In the genomic region with DNA sequence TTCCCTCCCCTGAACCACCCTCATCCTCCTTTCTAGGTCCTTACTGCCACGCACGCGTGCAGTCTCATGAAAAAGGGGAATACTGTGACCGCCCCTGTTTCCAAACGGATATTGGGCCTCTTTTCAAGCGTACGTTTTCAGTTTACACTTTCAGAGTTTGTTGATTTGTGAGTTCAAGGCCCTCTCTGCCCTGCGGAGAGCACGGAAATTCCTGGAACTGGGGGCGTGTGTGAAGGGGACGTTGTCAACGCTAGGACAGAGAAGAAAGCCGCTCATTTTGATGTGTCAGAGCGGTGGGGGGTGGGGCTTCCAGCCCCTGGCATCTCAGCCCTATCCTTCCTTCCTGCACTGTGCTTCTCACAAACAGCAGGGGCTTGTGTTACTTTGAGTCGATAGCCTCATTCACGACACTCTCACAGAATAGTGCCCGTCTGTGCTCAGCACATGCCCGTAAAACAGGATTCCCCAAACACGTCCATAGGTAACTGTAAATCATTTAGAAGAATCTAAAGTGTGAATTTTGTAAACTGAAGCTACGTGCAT, we compare ENCODE assay signal across 1 cellular context.
A peak's percentile ranks its signal among the peaks of the same experiment; 100 is the strongest.
TF ChIP-seq lines count a peak whose summit lies in the region.

No MANE protein-coding gene starts in this region.

TF ChIP-seq in HepG2, 621 proteins besides CTCF, POLR2A, EP300 and RAD21 (continued from another document):
- TF ChIP-seq HDAC1 (CRISPR knock-in tag; IDR thresholded peaks at IDR 0.05) (peak; percentile 95), ZHX2 (IDR thresholded peaks at IDR 0.05; ENCODE audit: low read depth) (peak; percentile 73; the same call in 1 of the 2 replicates), ZHX2 (CRISPR knock-in tag; IDR thresholded peaks at IDR 0.05; ENCODE audit: borderline replicate concordance) (no peak), NFATC3 (CRISPR knock-in tag; IDR thresholded peaks at IDR 0.05) (no peak), ZNF598 (CRISPR knock-in tag; IDR thresholded peaks at IDR 0.05; ENCODE audit: borderline replicate concordance) (no peak), ZNF629 (CRISPR knock-in tag; conservative IDR thresholded peaks at IDR 0.05) (0 out of 2 replicates have a peak, but pooled peaks have one; percentile 8), MYC (CRISPR knock-in tag; IDR thresholded peaks at IDR 0.05; ENCODE audit: borderline replicate concordance) (peak; percentile 81), ELF3 (CRISPR knock-in tag; IDR thresholded peaks at IDR 0.05) (peak; percentile 90), ERF (CRISPR knock-in tag; IDR thresholded peaks at IDR 0.05) (peak; percentile 82), AHR (CRISPR knock-in tag; IDR thresholded peaks at IDR 0.05) (peak; percentile 92), NR2F6 (IDR thresholded peaks at IDR 0.05) (peak; percentile 91), NR2F6 (CRISPR knock-in tag; IDR thresholded peaks at IDR 0.05) (peak; percentile 92), PRMT3 (CRISPR knock-in tag; IDR thresholded peaks at IDR 0.05; ENCODE audit: borderline replicate concordance, low read depth) (no peak), ZNF292 (CRISPR knock-in tag; IDR thresholded peaks at IDR 0.05; ENCODE audit: borderline replicate concordance, low read depth) (no peak; the same call in 1 of the 2 replicates), BRD4 (CRISPR knock-in tag; IDR thresholded peaks at IDR 0.05) (peak; percentile 90), ZNF777 (CRISPR knock-in tag; IDR thresholded peaks at IDR 0.05) (no peak), RARA (CRISPR knock-in tag; IDR thresholded peaks at IDR 0.05) (peak; percentile 99), NFYC (CRISPR knock-in tag; IDR thresholded peaks at IDR 0.05) (peak; percentile 44; the same call in 1 of the 2 replicates), STAT5B (CRISPR knock-in tag; IDR thresholded peaks at IDR 0.05) (no peak), ZMAT3 (CRISPR knock-in tag; conservative IDR thresholded peaks at IDR 0.05) (0 out of 2 replicates have a peak, but pooled peaks have one; percentile 26), HIVEP1 (CRISPR knock-in tag; IDR thresholded peaks at IDR 0.05) (peak; percentile 71; the same call in 1 of the 2 replicates), MEIS1 (CRISPR knock-in tag; IDR thresholded peaks at IDR 0.05; ENCODE audit: borderline replicate concordance) (peak; percentile 71; the same call in 1 of the 2 replicates), NR1H2 (CRISPR knock-in tag; IDR thresholded peaks at IDR 0.05; ENCODE audit: borderline replicate concordance, low read depth) (no peak; the same call in 1 of the 2 replicates), PAXIP1 (CRISPR knock-in tag; conservative IDR thresholded peaks at IDR 0.05) (peak; percentile 96), ZNF614 (CRISPR knock-in tag; IDR thresholded peaks at IDR 0.05; ENCODE audit: borderline replicate concordance) (peak; percentile 78; the same call in 1 of the 2 replicates), ARNTL (CRISPR knock-in tag; IDR thresholded peaks at IDR 0.05) (peak; percentile 92)
- TF ChIP-seq, protein P1, sequence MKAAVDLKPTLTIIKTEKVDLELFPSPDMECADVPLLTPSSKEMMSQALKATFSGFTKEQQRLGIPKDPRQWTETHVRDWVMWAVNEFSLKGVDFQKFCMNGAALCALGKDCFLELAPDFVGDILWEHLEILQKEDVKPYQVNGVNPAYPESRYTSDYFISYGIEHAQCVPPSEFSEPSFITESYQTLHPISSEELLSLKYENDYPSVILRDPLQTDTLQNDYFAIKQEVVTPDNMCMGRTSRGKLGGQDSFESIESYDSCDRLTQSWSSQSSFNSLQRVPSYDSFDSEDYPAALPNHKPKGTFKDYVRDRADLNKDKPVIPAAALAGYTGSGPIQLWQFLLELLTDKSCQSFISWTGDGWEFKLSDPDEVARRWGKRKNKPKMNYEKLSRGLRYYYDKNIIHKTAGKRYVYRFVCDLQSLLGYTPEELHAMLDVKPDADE (CRISPR knock-in tag; IDR thresholded peaks at IDR 0.05) = no peak
- TF ChIP-seq, protein P2, sequence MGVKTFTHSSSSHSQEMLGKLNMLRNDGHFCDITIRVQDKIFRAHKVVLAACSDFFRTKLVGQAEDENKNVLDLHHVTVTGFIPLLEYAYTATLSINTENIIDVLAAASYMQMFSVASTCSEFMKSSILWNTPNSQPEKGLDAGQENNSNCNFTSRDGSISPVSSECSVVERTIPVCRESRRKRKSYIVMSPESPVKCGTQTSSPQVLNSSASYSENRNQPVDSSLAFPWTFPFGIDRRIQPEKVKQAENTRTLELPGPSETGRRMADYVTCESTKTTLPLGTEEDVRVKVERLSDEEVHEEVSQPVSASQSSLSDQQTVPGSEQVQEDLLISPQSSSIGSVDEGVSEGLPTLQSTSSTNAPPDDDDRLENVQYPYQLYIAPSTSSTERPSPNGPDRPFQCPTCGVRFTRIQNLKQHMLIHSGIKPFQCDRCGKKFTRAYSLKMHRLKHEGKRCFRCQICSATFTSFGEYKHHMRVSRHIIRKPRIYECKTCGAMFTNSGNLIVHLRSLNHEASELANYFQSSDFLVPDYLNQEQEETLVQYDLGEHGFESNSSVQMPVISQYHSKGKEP (CRISPR knock-in tag; IDR thresholded peaks at IDR 0.05) = no peak
- TF ChIP-seq, protein P3, sequence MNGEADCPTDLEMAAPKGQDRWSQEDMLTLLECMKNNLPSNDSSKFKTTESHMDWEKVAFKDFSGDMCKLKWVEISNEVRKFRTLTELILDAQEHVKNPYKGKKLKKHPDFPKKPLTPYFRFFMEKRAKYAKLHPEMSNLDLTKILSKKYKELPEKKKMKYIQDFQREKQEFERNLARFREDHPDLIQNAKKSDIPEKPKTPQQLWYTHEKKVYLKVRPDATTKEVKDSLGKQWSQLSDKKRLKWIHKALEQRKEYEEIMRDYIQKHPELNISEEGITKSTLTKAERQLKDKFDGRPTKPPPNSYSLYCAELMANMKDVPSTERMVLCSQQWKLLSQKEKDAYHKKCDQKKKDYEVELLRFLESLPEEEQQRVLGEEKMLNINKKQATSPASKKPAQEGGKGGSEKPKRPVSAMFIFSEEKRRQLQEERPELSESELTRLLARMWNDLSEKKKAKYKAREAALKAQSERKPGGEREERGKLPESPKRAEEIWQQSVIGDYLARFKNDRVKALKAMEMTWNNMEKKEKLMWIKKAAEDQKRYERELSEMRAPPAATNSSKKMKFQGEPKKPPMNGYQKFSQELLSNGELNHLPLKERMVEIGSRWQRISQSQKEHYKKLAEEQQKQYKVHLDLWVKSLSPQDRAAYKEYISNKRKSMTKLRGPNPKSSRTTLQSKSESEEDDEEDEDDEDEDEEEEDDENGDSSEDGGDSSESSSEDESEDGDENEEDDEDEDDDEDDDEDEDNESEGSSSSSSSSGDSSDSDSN (CRISPR knock-in tag; IDR thresholded peaks at IDR 0.05) = peak; percentile 53; the same call in 1 of the 2 replicates
